In genomic region chrX:120726294-120726693, GRCh38 we compare ENCODE assay signal across 10 cellular contexts.
A peak's percentile ranks its signal among the peaks of the same experiment; 100 is the strongest.
DNase-seq lines count a peak whose midpoint lies in the region; ATAC-seq and TF ChIP-seq lines count a peak whose summit lies in the region.
"Had no signal": no experiment of that assay in that cellular context is flagged by ENCODE, and none has a peak within 500 bp of the region (broad histone marks: within the 10 kb centered on the region; RNA-seq: fewer than 3 reads in every experiment).

No MANE protein-coding gene starts in this region.

- peaks cover 3 to 17% (median 5%) of the 10 kb centered on the region in 7 donors for H3K9me3 Mint-ChIP-seq in naive B cell
- no peaks in the 10 kb centered on the region for H3K9me3 Mint-ChIP-seq in HFFc6

- H3K27ac Mint-ChIP-seq in naive B cell (peak overlapping the region; percentile 49 to 88 (median 76)), HFFc6 (no peak overlapping the region; the same call in 1 of the 2 replicates)

- H3K36me3 Mint-ChIP-seq in naive B cell (no peaks in the 10 kb centered on the region), HFFc6 (ENCODE audit: low read depth) (no peaks in the 10 kb centered on the region)

- H3K36me3 ChIP-seq in upper lobe of right lung, result no peaks in the 10 kb centered on the region
- H3K36me3 ChIP-seq: gastrocnemius medialis had no signal

- intact Hi-C loops in upper lobe of right lung (cut with DNase I), result no loop called here

- H3K27ac ChIP-seq in upper lobe of right lung, result no peak overlapping the region
- H3K27ac ChIP-seq: gastrocnemius medialis, PC-9 had no signal

- ATAC-seq in GM19023 (IDR thresholded peaks at IDR 0.05; ENCODE audit: unreplicated experiment), result peak; percentile 98
- peak; percentile 97 for ATAC-seq in HG02623 (IDR thresholded peaks at IDR 0.05; ENCODE audit: unreplicated experiment)
- peak; percentile 97 for ATAC-seq in HG03521 (IDR thresholded peaks at IDR 0.05; ENCODE audit: unreplicated experiment)
- peak; percentile 97 for ATAC-seq in naive B cell (ENCODE audit: low read depth in 2 of 2)
- no peak for ATAC-seq in upper lobe of right lung
- ATAC-seq: gastrocnemius medialis had no signal

- TF ChIP-seq CTCF in HFFc6 (IDR thresholded peaks at IDR 0.05) (no peak), upper lobe of right lung (IDR thresholded peaks at IDR 0.05) (no peak)

- H3K4me3 Mint-ChIP-seq in naive B cell, result peak overlapping the region in 5 of 8 donors; percentile 27 to 72 (median 44)
- H3K4me3 Mint-ChIP-seq in HFFc6, result no peak overlapping the region

- DNase-seq in naive B cell, result peak; percentile 68
- DNase-seq in HFFc6, result no peak
- no peak for DNase-seq in upper lobe of right lung
- no peak for DNase-seq in activated CD4-positive, CD25-positive, alpha-beta regulatory T cell (lab: John Stamatoyannopoulos, UW)
- DNase-seq: gastrocnemius medialis, PC-9, trophoblast cell had no signal

- no peaks in the 10 kb centered on the region for H3K9me3 ChIP-seq in upper lobe of right lung
- H3K9me3 ChIP-seq: gastrocnemius medialis had no signal

- no peak overlapping the region for H3K4me3 ChIP-seq in upper lobe of right lung
- H3K4me3 ChIP-seq: gastrocnemius medialis, PC-9 had no signal

- no peaks in the 10 kb centered on the region for H3K27me3 ChIP-seq in upper lobe of right lung
- H3K27me3 ChIP-seq: gastrocnemius medialis had no signal

- H3K4me1 Mint-ChIP-seq in naive B cell, result peaks cover 15 to 29% (median 20%) of the 10 kb centered on the region in 3 donors
- peaks cover 18% of the 10 kb centered on the region for H3K4me1 Mint-ChIP-seq in HFFc6 (ENCODE audit: low read depth)

- H3K27me3 Mint-ChIP-seq in naive B cell, result no peaks in the 10 kb centered on the region
- H3K27me3 Mint-ChIP-seq in HFFc6 (ENCODE audit: insufficient read depth), result no peaks in the 10 kb centered on the region

- H3K4me1 ChIP-seq in upper lobe of right lung, result no peaks in the 10 kb centered on the region
- H3K4me1 ChIP-seq: gastrocnemius medialis had no signal
